In genomic region chr4:87620086-87620485, GRCh38 we compare ENCODE assay signal across 16 cellular contexts. TPM values are rescaled to one million over a fixed set of nuclear protein-coding genes. Genes with fewer than 3 reads are reported as not detected.
"Had no signal": no experiment of that assay in that cellular context is flagged by ENCODE, and none has a peak within 500 bp of the region (broad histone marks: within the 10 kb centered on the region; RNA-seq: fewer than 3 reads in every experiment).

No MANE protein-coding gene starts in this region.

- DNase-seq: activated B cell treated with CpG ODN at 0.5 μM for 24 hours; activated CD4-positive, alpha-beta T cell treated with anti-CD3 and anti-CD28 coated beads, Interleukin-2, amount 10 ng/mL, durations not matched to agents 24 days and 14 days; activated CD8-positive, alpha-beta memory T cell treated with anti-CD3 and anti-CD28 coated beads for 24 hours; activated naive CD4-positive, alpha-beta T cell treated with anti-CD3 and anti-CD28 coated beads for 36 hours; body of pancreas; nucleus accumbens; stimulated activated CD4-positive, alpha-beta T cell treated with anti-CD3 and anti-CD28 coated beads, Interleukin-4, amount 100 ng/mL, for 4 hours; stimulated activated naive CD8-positive, alpha-beta T cell treated with anti-CD3 and anti-CD28 coated beads, Interleukin-15, amount 100 ng/mL, for 72 hours; upper lobe of right lung had no signal

- H3K27ac ChIP-seq: body of pancreas, SK-N-MC, upper lobe of right lung had no signal

- H3K9me3 ChIP-seq: body of pancreas, prostate gland, upper lobe of right lung had no signal

- H3K36me3 ChIP-seq: prostate gland, upper lobe of right lung had no signal

- H3K27me3 ChIP-seq: body of pancreas, upper lobe of right lung had no signal

- H3K4me3 ChIP-seq: body of pancreas, prostate gland, SK-N-MC, upper lobe of right lung had no signal

- H3K4me1 ChIP-seq: body of pancreas, prostate gland, upper lobe of right lung had no signal

- ATAC-seq: activated T-helper 17 cell treated with anti-CD3 and anti-CD28 coated beads, Interleukin-2, amount 50 U/mL, for 72 hours; natural killer cell treated with Interleukin-12 subunit alpha and Interleukin-12 subunit beta and Interleukin-15 and Interleukin-18, amount 100 ng/mL, for 72 hours; stimulated activated naive CD8-positive, alpha-beta T cell treated with anti-CD3 and anti-CD28 coated beads, Interleukin-15, amount 100 ng/mL, for 72 hours; upper lobe of right lung had no signal

RNA-seq across cellular contexts. Expression of gene DSPP, which starts 11.8 kb away (rescaled TPM):
- total RNA-seq: activated B cell treated with CpG ODN at 0.5 μM for 24 hours; activated CD4-positive, alpha-beta T cell treated with anti-CD3 and anti-CD28 coated beads, Interleukin-2, amount 10 ng/mL, durations not matched to agents 24 days and 14 days; activated naive CD4-positive, alpha-beta T cell treated with anti-CD3 and anti-CD28 coated beads for 36 hours; activated T-helper 17 cell treated with anti-CD3 and anti-CD28 coated beads, Interleukin-2, amount 50 U/mL, for 72 hours; body of pancreas; epithelial cell of proximal tubule; mucosa of gallbladder; natural killer cell treated with Interleukin-12 subunit alpha and Interleukin-12 subunit beta and Interleukin-15 and Interleukin-18, amount 100 ng/mL, for 72 hours; prostate gland; T-helper 1 cell treated with Interleukin-12 subunit alpha and Interleukin-12 subunit beta and Interleukin-4 antibody, amounts not matched to agents 30 ng/mL and 1 ng/mL, for 36 hours; upper lobe of right lung had no signal

RNA-seq across cellular contexts. Expression of gene DMP1, which starts 30.0 kb away (rescaled TPM):
- total RNA-seq: activated B cell treated with CpG ODN at 0.5 μM for 24 hours; activated CD4-positive, alpha-beta T cell treated with anti-CD3 and anti-CD28 coated beads, Interleukin-2, amount 10 ng/mL, durations not matched to agents 24 days and 14 days; activated naive CD4-positive, alpha-beta T cell treated with anti-CD3 and anti-CD28 coated beads for 36 hours; activated T-helper 17 cell treated with anti-CD3 and anti-CD28 coated beads, Interleukin-2, amount 50 U/mL, for 72 hours; body of pancreas; epithelial cell of proximal tubule; mucosa of gallbladder; natural killer cell treated with Interleukin-12 subunit alpha and Interleukin-12 subunit beta and Interleukin-15 and Interleukin-18, amount 100 ng/mL, for 72 hours; prostate gland; T-helper 1 cell treated with Interleukin-12 subunit alpha and Interleukin-12 subunit beta and Interleukin-4 antibody, amounts not matched to agents 30 ng/mL and 1 ng/mL, for 36 hours; upper lobe of right lung had no signal
